ENCODE assay signal across 14 cellular contexts in the genomic region with DNA sequence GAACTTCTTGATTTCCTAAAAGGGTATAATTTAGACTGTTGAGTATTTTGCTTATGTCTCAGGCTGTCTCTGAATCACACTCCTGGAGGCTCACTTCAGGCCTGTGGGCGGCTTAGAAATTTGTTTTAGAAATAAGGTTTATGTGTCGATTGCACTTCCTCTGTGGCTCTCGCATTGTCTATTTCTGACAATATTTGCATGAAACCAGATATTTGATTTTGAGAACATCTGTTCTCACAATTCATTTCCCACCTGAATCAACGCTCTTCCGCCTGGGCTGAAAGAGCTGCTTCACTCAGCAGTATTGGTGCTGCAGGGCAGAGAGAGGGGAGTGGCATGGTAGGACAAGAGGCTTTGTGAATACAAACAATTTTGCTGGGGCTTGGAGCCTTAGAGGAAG.
DNase-seq lines count a peak whose midpoint lies in the region; ATAC-seq and TF ChIP-seq lines count a peak whose summit lies in the region.
"Had no signal": no experiment of that assay in that cellular context is flagged by ENCODE, and none has a peak within 500 bp of the region (broad histone marks: within the 10 kb centered on the region; RNA-seq: fewer than 3 reads in every experiment).

No MANE protein-coding gene starts in this region.

- H2AFZ ChIP-seq in neural progenitor cell (replicated peaks) = no peak overlapping the region

- H3K36me3 ChIP-seq in neural progenitor cell = no peaks in the 10 kb centered on the region
- H3K36me3 ChIP-seq: adrenal gland, SJSA1 had no signal

- H3K4me1 ChIP-seq in neural progenitor cell = no peaks in the 10 kb centered on the region
- H3K4me1 ChIP-seq: adrenal gland, SJSA1 had no signal

- no peak overlapping the region for H3K4me3 Mint-ChIP-seq in neural progenitor cell
- H3K4me3 Mint-ChIP-seq: endodermal cell had no signal

- no peaks in the 10 kb centered on the region for H3K27me3 ChIP-seq in neural progenitor cell
- H3K27me3 ChIP-seq: adrenal gland, SJSA1 had no signal

- no peaks in the 10 kb centered on the region for H3F3A ChIP-seq in neural progenitor cell (ENCODE audit: low read depth)

- no peaks in the 10 kb centered on the region for H4K20me1 ChIP-seq in neural progenitor cell (ENCODE audit: low read depth)

- H3K4me3 ChIP-seq in neural progenitor cell = no peak overlapping the region
- H3K4me3 ChIP-seq: adrenal gland, SJSA1 had no signal

- peaks cover 23% of the 10 kb centered on the region for H3K9me3 Mint-ChIP-seq in neural progenitor cell

- DNase-seq in inferior parietal cortex (ENCODE audit: extremely low spot score) (peak; percentile 32), neural progenitor cell (ENCODE audit: low spot score) (no peak), NCI-H128 (lab: John Stamatoyannopoulos, UW; ENCODE audit: unreplicated experiment) (no peak), NCI-H446 (lab: John Stamatoyannopoulos, UW) (no peak)
- DNase-seq: activated CD4-positive, alpha-beta T cell treated with anti-CD3 and anti-CD28 coated beads, Interleukin-2, amount 50 U/mL, for 1 hour; adrenal gland; COR-L47; endodermal cell; NCI-H2081 treated with DMSO at 0.1 percent for 48 hours had no signal

- H3K4me1 Mint-ChIP-seq in neural progenitor cell = no peaks in the 10 kb centered on the region
- H3K4me1 Mint-ChIP-seq: endodermal cell had no signal

- ATAC-seq in GM18868 (IDR thresholded peaks at IDR 0.05; ENCODE audit: unreplicated experiment) (peak; percentile 91), GM21529 (IDR thresholded peaks at IDR 0.05; ENCODE audit: unreplicated experiment) (peak; percentile 96), HG03108 (IDR thresholded peaks at IDR 0.05; ENCODE audit: unreplicated experiment) (peak; percentile 76), esophagus mucosa (no peak)

- H3K9me3 ChIP-seq in neural progenitor cell (ENCODE audit: low read depth) = no peaks in the 10 kb centered on the region
- H3K9me3 ChIP-seq: adrenal gland had no signal

- no peak overlapping the region for H3K4me2 ChIP-seq in neural progenitor cell

- H3K9ac ChIP-seq in neural progenitor cell = no peak overlapping the region

- TF ChIP-seq CTCF in neural progenitor cell (IDR thresholded peaks at IDR 0.05) = no peak

- H3K27ac Mint-ChIP-seq in neural progenitor cell = no peak overlapping the region
- H3K27ac Mint-ChIP-seq: endodermal cell had no signal

- H3K36me3 Mint-ChIP-seq in neural progenitor cell = no peaks in the 10 kb centered on the region

- no peak overlapping the region for H3K27ac ChIP-seq in neural progenitor cell
- H3K27ac ChIP-seq: adrenal gland, SJSA1 had no signal

- H3K27me3 Mint-ChIP-seq in neural progenitor cell (ENCODE audit: insufficient read depth, low read depth) = peaks cover 3% of the 10 kb centered on the region

- no peaks in the 10 kb centered on the region for H3K79me2 ChIP-seq in neural progenitor cell (ENCODE audit: low read depth)
